Comparison of ENCODE assay signal across 13 cellular contexts in the genomic region with DNA sequence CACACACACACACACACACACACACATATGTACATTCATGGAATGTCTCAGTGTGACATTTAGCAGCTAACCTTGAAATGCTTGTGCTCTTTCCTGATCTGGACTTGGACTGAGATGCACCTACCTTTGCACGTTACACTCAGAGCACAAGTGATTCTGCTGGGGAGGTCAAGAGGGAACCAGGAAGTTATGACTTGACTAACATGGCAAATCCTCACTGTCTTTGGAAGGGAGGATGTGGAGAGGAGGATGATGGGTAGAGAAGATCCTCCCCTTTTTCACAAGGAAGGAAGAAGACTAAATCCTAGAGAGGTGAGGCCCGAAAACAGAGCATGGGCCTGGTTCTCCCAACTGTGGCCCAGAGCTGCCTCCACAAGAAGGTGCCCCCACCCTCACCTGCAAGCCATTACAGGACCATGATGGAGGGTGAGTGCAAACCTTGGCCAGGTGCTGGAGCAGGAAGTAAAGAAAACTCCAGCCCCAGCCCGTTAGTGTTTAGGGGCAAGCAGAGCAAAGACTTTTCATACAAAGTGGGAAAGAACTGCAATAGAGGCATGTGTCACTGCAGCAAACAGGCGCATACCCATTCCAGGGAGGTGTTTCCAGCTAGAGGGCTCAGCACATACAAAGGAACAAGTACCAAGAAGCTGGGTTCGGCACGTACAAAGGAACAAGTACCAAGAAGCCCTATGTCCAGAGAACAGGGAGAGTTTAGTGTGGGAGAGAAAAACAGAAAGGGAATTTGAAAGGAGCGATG. TPM values are rescaled to one million over a fixed set of nuclear protein-coding genes. Genes with fewer than 3 reads are reported as not detected.
DNase-seq lines count a peak whose midpoint lies in the region; ATAC-seq and TF ChIP-seq lines count a peak whose summit lies in the region.
"Had no signal": no experiment of that assay in that cellular context is flagged by ENCODE, and none has a peak within 500 bp of the region (broad histone marks: within the 10 kb centered on the region; RNA-seq: fewer than 3 reads in every experiment).

No MANE protein-coding gene starts in this region.

- ATAC-seq in HG03521 (IDR thresholded peaks at IDR 0.05; ENCODE audit: unreplicated experiment) (no peak), GM21515 (IDR thresholded peaks at IDR 0.05; ENCODE audit: unreplicated experiment) (no peak)

- peak; percentile 23 for DNase-seq in DMS 273 (lab: John Stamatoyannopoulos, UW; ENCODE audit: unreplicated experiment)
- no peak for DNase-seq in DMS 273 treated with DMSO at 0.1 percent for 48 hours (lab: John Stamatoyannopoulos, UW)
- peak; percentile 82 for DNase-seq in kidney tubule cell (ENCODE audit: low spot score)
- no peak for DNase-seq in posterior cingulate gyrus
- DNase-seq: activated T-cell treated with anti-CD3 and anti-CD28 coated beads, Interleukin-2, amount 50 U/mL, for 24 hours; CD4-positive, alpha-beta memory T cell; NCI-H2107; SW 1271 had no signal

- peak; percentile 36 for TF ChIP-seq POLR2A in GM19193 (IDR thresholded peaks at IDR 0.05; ENCODE audit: extremely low read depth, insufficient read depth, insufficient read length)

- intact Hi-C loops in posterior cingulate gyrus (cut with DNase I) = no loop called here

TF ChIP-seq in PFSK-1, 5 proteins besides CTCF, POLR2A, EP300 and RAD21:
- TF ChIP-seq TAF1 (IDR thresholded peaks at IDR 0.05; ENCODE audit: borderline replicate concordance, insufficient read depth, low read length) (no peak; the same call in 1 of the 2 replicates), POLR2AphosphoS5 (IDR thresholded peaks at IDR 0.05; ENCODE audit: low read depth, low read length) (peak; percentile 94)

RNA-seq across cellular contexts. Expression of gene SCN4B, which starts 26.4 kb away (rescaled TPM):
- 0.14 TPM for polyA plus RNA-seq in PFSK-1 (2012; ENCODE audit: insufficient read length, low read depth)
- polyA plus RNA-seq: CD4-positive, alpha-beta memory T cell had no signal

RNA-seq across cellular contexts. Expression of gene SMIM35, which starts 39.5 kb away (rescaled TPM):
- polyA plus RNA-seq in PFSK-1 (2012; ENCODE audit: insufficient read length, low read depth) = not detected
- polyA plus RNA-seq: aorta had no signal

RNA-seq across cellular contexts. Expression of gene TMPRSS4, which starts 49.4 kb away (rescaled TPM):
- polyA plus RNA-seq in PFSK-1 (2012; ENCODE audit: insufficient read length, low read depth) = 1.0 TPM
- polyA plus RNA-seq: CD4-positive, alpha-beta memory T cell had no signal

RNA-seq across cellular contexts. Expression of gene SCN2B, which starts 50.2 kb away (rescaled TPM):
- not detected for polyA plus RNA-seq in PFSK-1 (2012; ENCODE audit: insufficient read length, low read depth)
- polyA plus RNA-seq: aorta; CD4-positive, alpha-beta memory T cell had no signal

Comparison
In these comparisons a context has a peak if more than half of its experiments do, and no peak if none do; other contexts are left out.
1. DNase-seq: peak in DMS 273 (single experiment) and kidney tubule cell (single experiment); none in DMS 273 treated with DMSO at 0.1 percent for 48 hours (single experiment) and posterior cingulate gyrus (0 of 10).